24 cellular contexts compared by ENCODE assay signal in genomic region chr6:154318711-154319110, GRCh38. TPM values are rescaled to one million over a fixed set of nuclear protein-coding genes. Genes with fewer than 3 reads are reported as not detected.
DNase-seq lines count a peak whose midpoint lies in the region; FAIRE-seq and TF ChIP-seq lines count a peak whose summit lies in the region.
"Had no signal": no experiment of that assay in that cellular context is flagged by ENCODE, and none has a peak within 500 bp of the region (broad histone marks: within the 10 kb centered on the region; RNA-seq: fewer than 3 reads in every experiment).

No MANE protein-coding gene starts in this region.

- CTCF ChIA-PET in activated naive CD4-positive, alpha-beta T cell treated with anti-CD3 and anti-CD28 coated beads for 36 hours (lab: Charles Lee): interaction anchor here (0.5 kb wide), 1 partner anchor 180 kb away, joined by 4 read pairs; no protein-coding TSS in a partner anchor

- H3K27ac Mint-ChIP-seq in osteocyte (ENCODE audit: unreplicated experiment): peak overlapping the region; percentile 72
- no peak overlapping the region for H3K27ac Mint-ChIP-seq in activated naive CD4-positive, alpha-beta T cell treated with anti-CD3 and anti-CD28 coated beads for 36 hours
- H3K27ac Mint-ChIP-seq: activated CD4-positive, alpha-beta T cell treated with anti-CD3 and anti-CD28 coated beads for 36 hours; activated naive CD4-positive, alpha-beta T cell treated with anti-CD3 and anti-CD28 coated beads, Interleukin-2, amount 50 U/mL, for 24 hours; activated T-cell treated with anti-CD3 and anti-CD28 coated beads, Interleukin-2, amount 50 U/mL, for 72 hours; B cell had no signal

- H3K4me3 Mint-ChIP-seq in osteocyte (ENCODE audit: unreplicated experiment): no peak overlapping the region
- no peak overlapping the region for H3K4me3 Mint-ChIP-seq in activated naive CD4-positive, alpha-beta T cell treated with anti-CD3 and anti-CD28 coated beads for 36 hours
- H3K4me3 Mint-ChIP-seq: activated CD4-positive, alpha-beta T cell treated with anti-CD3 and anti-CD28 coated beads for 36 hours; activated naive CD4-positive, alpha-beta T cell treated with anti-CD3 and anti-CD28 coated beads, Interleukin-2, amount 50 U/mL, for 24 hours; activated T-cell treated with anti-CD3 and anti-CD28 coated beads, Interleukin-2, amount 50 U/mL, for 72 hours; B cell; stimulated activated naive CD8-positive, alpha-beta T cell treated with anti-CD3 and anti-CD28 coated beads, Interleukin-15, amount 100 ng/mL, for 72 hours had no signal

- no peak for DNase-seq in GM18507 (ENCODE audit: extremely low spot score, insufficient read length, low read depth)
- DNase-seq in RCC 7860 (ENCODE audit: low spot score): no peak
- peak; percentile 24 for DNase-seq in fibroblast of mammary gland (ENCODE audit: low read depth)
- DNase-seq in osteocyte (ENCODE audit: extremely low spot score, unreplicated experiment): no peak
- no peak for DNase-seq in DMS 273 treated with DMSO at 0.1 percent for 48 hours (lab: John Stamatoyannopoulos, UW)
- no peak for DNase-seq in stimulated activated CD4-positive, alpha-beta T cell treated with anti-CD3 and anti-CD28 coated beads, Interleukin-4, amount 100 ng/mL, for 24 hours
- no peak for DNase-seq in activated naive CD4-positive, alpha-beta T cell treated with anti-CD3 and anti-CD28 coated beads for 36 hours
- no peak for DNase-seq in SHP77 (lab: John Stamatoyannopoulos, UW)
- DNase-seq: activated CD4-positive, alpha-beta T cell treated with anti-CD3 and anti-CD28 coated beads for 36 hours; activated T-cell treated with anti-CD3 and anti-CD28 coated beads, Interleukin-2, amount 50 U/mL, for 72 hours; Caco-2; KBM-7; kidney; lower lobe of right lung; MM.1S; NCI-H1436; NCI-H524 treated with DMSO at 0.1 percent for 48 hours; stimulated activated CD4-positive, alpha-beta T cell treated with anti-CD3 and anti-CD28 coated beads, Interleukin-12 subunit alpha, Interleukin-12 subunit beta, amount 100 ng/mL, for 4 hours; stimulated activated naive CD8-positive, alpha-beta T cell treated with anti-CD3 and anti-CD28 coated beads, Interleukin-15, amount 100 ng/mL, for 72 hours had no signal

- no peak for TF ChIP-seq CTCF in fibroblast of mammary gland (conservative IDR thresholded peaks at IDR 0.05; ENCODE audit: control insufficient read depth, insufficient read depth, low read depth, low read length)
- no peak for TF ChIP-seq CTCF in osteocyte (IDR thresholded peaks at IDR 0.05)

- FAIRE-seq in GM18507 (lab: Jason Lieb, UNC) (peak; percentile 56), RCC 7860 (lab: Jason Lieb, UNC) (peak; percentile 11)
- FAIRE-seq: astrocyte, TTC549 had no signal

- intact Hi-C loops in activated naive CD4-positive, alpha-beta T cell treated with anti-CD3 and anti-CD28 coated beads for 36 hours (cut with micrococcal nuclease): no loop called here

- H3K4me1 Mint-ChIP-seq in osteocyte (ENCODE audit: unreplicated experiment): peaks cover 37% of the 10 kb centered on the region
- peaks cover 2% of the 10 kb centered on the region for H3K4me1 Mint-ChIP-seq in activated naive CD4-positive, alpha-beta T cell treated with anti-CD3 and anti-CD28 coated beads for 36 hours (ENCODE audit: low read depth)

- no peak overlapping the region for H3K4me3 ChIP-seq in fibroblast of mammary gland (ENCODE audit: control insufficient read depth, low read depth, low read length)
- H3K4me3 ChIP-seq: lower lobe of right lung had no signal

- no peaks in the 10 kb centered on the region for H3K27me3 Mint-ChIP-seq in osteocyte (ENCODE audit: unreplicated experiment)
- no peaks in the 10 kb centered on the region for H3K27me3 Mint-ChIP-seq in activated naive CD4-positive, alpha-beta T cell treated with anti-CD3 and anti-CD28 coated beads for 36 hours (ENCODE audit: low read depth)
- H3K27me3 Mint-ChIP-seq: activated naive CD4-positive, alpha-beta T cell treated with anti-CD3 and anti-CD28 coated beads, Interleukin-2, amount 50 U/mL, for 24 hours; B cell; stimulated activated naive CD8-positive, alpha-beta T cell treated with anti-CD3 and anti-CD28 coated beads, Interleukin-15, amount 100 ng/mL, for 72 hours had no signal

- no peaks in the 10 kb centered on the region for H3K36me3 Mint-ChIP-seq in osteocyte (ENCODE audit: unreplicated experiment)
- no peaks in the 10 kb centered on the region for H3K36me3 Mint-ChIP-seq in activated naive CD4-positive, alpha-beta T cell treated with anti-CD3 and anti-CD28 coated beads for 36 hours (ENCODE audit: low read depth)
- H3K36me3 Mint-ChIP-seq: activated naive CD4-positive, alpha-beta T cell treated with anti-CD3 and anti-CD28 coated beads, Interleukin-2, amount 50 U/mL, for 24 hours had no signal

- no peaks in the 10 kb centered on the region for H3K9me3 Mint-ChIP-seq in osteocyte (ENCODE audit: unreplicated experiment)
- no peaks in the 10 kb centered on the region for H3K9me3 Mint-ChIP-seq in activated naive CD4-positive, alpha-beta T cell treated with anti-CD3 and anti-CD28 coated beads for 36 hours
- H3K9me3 Mint-ChIP-seq: activated naive CD4-positive, alpha-beta T cell treated with anti-CD3 and anti-CD28 coated beads, Interleukin-2, amount 50 U/mL, for 24 hours; activated T-cell treated with anti-CD3 and anti-CD28 coated beads, Interleukin-2, amount 50 U/mL, for 72 hours; stimulated activated naive CD8-positive, alpha-beta T cell treated with anti-CD3 and anti-CD28 coated beads, Interleukin-15, amount 100 ng/mL, for 72 hours had no signal

RNA-seq across cellular contexts. Expression of gene IPCEF1, which starts 37.9 kb away (rescaled TPM):
- total RNA-seq in osteocyte: 0.31 and 0.46 TPM in 2 replicates
- total RNA-seq in activated naive CD4-positive, alpha-beta T cell treated with anti-CD3 and anti-CD28 coated beads for 36 hours: 10 to 100 TPM; 24.4 to 25.2 TPM
- total RNA-seq: HT-29 had no signal

Comparison
In these comparisons a context has a peak if more than half of its experiments do, and no peak if none do; other contexts are left out.
1. RNA of gene IPCEF1, which starts 37.9 kb away (total RNA-seq): 24.4 to 25.2 TPM in activated naive CD4-positive, alpha-beta T cell treated with anti-CD3 and anti-CD28 coated beads for 36 hours; 0.31 to 0.46 TPM in osteocyte; every median in the first group is over 10 times any median in the second.